In the genomic region with DNA sequence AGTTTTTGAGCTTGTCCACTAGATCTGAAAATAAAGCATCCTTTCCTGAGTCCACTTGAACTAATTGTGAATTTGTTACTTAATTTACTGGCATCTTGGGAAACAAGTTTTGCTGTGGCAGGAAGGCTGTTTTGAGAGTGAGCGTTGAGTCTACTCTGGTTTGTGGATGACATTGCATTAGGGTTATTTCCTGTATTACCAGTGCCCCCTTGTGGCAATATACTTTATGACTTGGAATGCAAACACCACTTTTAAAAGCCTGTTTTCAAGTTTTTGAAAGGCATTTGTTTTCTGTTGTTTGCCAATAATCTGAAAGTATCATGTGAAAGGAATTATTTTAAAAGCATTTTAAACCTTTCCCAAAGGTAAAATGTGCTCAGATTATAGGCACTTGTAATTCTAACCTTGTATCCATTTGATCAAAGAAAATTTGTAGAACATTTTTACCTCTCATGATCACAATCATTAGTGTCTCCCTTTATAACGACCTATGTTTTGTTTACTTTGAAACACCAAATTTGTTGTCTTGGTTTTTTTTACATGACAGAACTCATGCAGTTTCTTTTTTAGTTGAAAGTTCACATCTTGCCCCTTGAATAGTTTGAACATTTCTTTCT, we compare ENCODE assay signal across 8 cellular contexts. TPM values are rescaled to one million over a fixed set of nuclear protein-coding genes. Genes with fewer than 3 reads are reported as not detected.
A peak's percentile ranks its signal among the peaks of the same experiment; 100 is the strongest.
DNase-seq lines count a peak whose midpoint lies in the region; ATAC-seq and TF ChIP-seq lines count a peak whose summit lies in the region.

No MANE protein-coding gene starts in this region.

- peak; percentile 3 for DNase-seq in activated T-cell treated with anti-CD3 and anti-CD28 coated beads for 1 hour (ENCODE audit: low read depth)
- DNase-seq in activated T-cell treated with anti-CD3 and anti-CD28 coated beads, Interleukin-2, amount 50 U/mL, for 24 hours: no peak
- DNase-seq in OCI-LY7 (ENCODE audit: low spot score): peak; percentile 75
- DNase-seq in central memory CD8-positive, alpha-beta T cell (ENCODE audit: low spot score in 2 of 2): peak in 1 of 2 donors; percentile 22
- peak; percentile 74 for DNase-seq in kidney tubule cell (ENCODE audit: low spot score)
- peak; percentile 47 for DNase-seq in testis

- BruUV-seq in OCI-LY7 (replicated peaks; lab: Mats Ljungman, UMichigan): no TSS peak

- H3K9me3 Mint-ChIP-seq in activated T-cell treated with anti-CD3 and anti-CD28 coated beads, Interleukin-2, amount 50 U/mL, for 24 hours: no peaks in the 10 kb centered on the region
- H3K9me3 Mint-ChIP-seq in central memory CD8-positive, alpha-beta T cell: no peaks in the 10 kb centered on the region

- ATAC-seq in GM19467 (IDR thresholded peaks at IDR 0.05; ENCODE audit: unreplicated experiment) (peak; percentile 95), HG03469 (IDR thresholded peaks at IDR 0.05; ENCODE audit: unreplicated experiment) (peak; percentile 77)
- peak; percentile 73 for ATAC-seq in central memory CD8-positive, alpha-beta T cell (replicated peaks; ENCODE audit: extremely low read depth, poor library complexity, severe bottlenecking)

- intact Hi-C loops in OCI-LY7 (cut with micrococcal nuclease; ENCODE audit: unreplicated experiment): loop anchor here (1.0 kb wide), 1 partner anchor 155 kb away; no protein-coding TSS in a partner anchor
- intact Hi-C loops in testis (cut with DNase I; ENCODE audit: low total_unique reads): no loop called here

- H3K27ac ChIP-seq in OCI-LY7 (ENCODE audit: low read depth, low read length, poor library complexity, severe bottlenecking) (no peak overlapping the region), testis (no peak overlapping the region)

- no peak overlapping the region; the same call in 1 of the 2 replicates for H2AFZ ChIP-seq in OCI-LY7 (ENCODE audit: low read length)

- no peaks in the 10 kb centered on the region for H3K4me1 ChIP-seq in OCI-LY7 (ENCODE audit: insufficient read depth, low read length, poor library complexity, severe bottlenecking)
- H3K4me1 ChIP-seq in testis: no peaks in the 10 kb centered on the region

- 18 to 35% methylated on average over 2 of the region's 2 CpGs for WGBS in testis, 2 donors

- peaks cover 2% of the 10 kb centered on the region for H3K4me1 Mint-ChIP-seq in activated T-cell treated with anti-CD3 and anti-CD28 coated beads, Interleukin-2, amount 50 U/mL, for 24 hours (ENCODE audit: low read depth)
- H3K4me1 Mint-ChIP-seq in central memory CD8-positive, alpha-beta T cell: no peaks in the 10 kb centered on the region

- H3K36me3 Mint-ChIP-seq in activated T-cell treated with anti-CD3 and anti-CD28 coated beads, Interleukin-2, amount 50 U/mL, for 24 hours (ENCODE audit: low read depth): no peaks in the 10 kb centered on the region
- H3K36me3 Mint-ChIP-seq in central memory CD8-positive, alpha-beta T cell (ENCODE audit: insufficient read depth): no peaks in the 10 kb centered on the region

- no peak overlapping the region for H3K27ac Mint-ChIP-seq in activated T-cell treated with anti-CD3 and anti-CD28 coated beads, Interleukin-2, amount 50 U/mL, for 24 hours
- no peak overlapping the region for H3K27ac Mint-ChIP-seq in central memory CD8-positive, alpha-beta T cell (ENCODE audit: low read depth)

- H3K27me3 Mint-ChIP-seq in activated T-cell treated with anti-CD3 and anti-CD28 coated beads, Interleukin-2, amount 50 U/mL, for 24 hours: peaks cover 4% of the 10 kb centered on the region
- H3K27me3 Mint-ChIP-seq in central memory CD8-positive, alpha-beta T cell: peaks cover 33% of the 10 kb centered on the region

- no peak for TF ChIP-seq POLR2A in testis (IDR thresholded peaks at IDR 0.05)

- H3K36me3 ChIP-seq in OCI-LY7 (ENCODE audit: insufficient read depth, low read length) (no peaks in the 10 kb centered on the region), testis (ENCODE audit: low read depth, missing control alignments) (no peaks in the 10 kb centered on the region)

- H3K4me2 ChIP-seq in OCI-LY7 (ENCODE audit: low read length): no peak overlapping the region

- H3K9me2 ChIP-seq in OCI-LY7 (ENCODE audit: insufficient read depth, low read length): no peaks in the 10 kb centered on the region

- no peaks in the 10 kb centered on the region for H4K20me1 ChIP-seq in OCI-LY7 (ENCODE audit: insufficient read depth, low read length)

- H3K4me3 ChIP-seq in OCI-LY7 (ENCODE audit: low read depth, low read length, poor library complexity, severe bottlenecking) (no peak overlapping the region), testis (no peak overlapping the region)

- H3K27me3 ChIP-seq in testis: no peaks in the 10 kb centered on the region

- POLR2A ChIA-PET in OCI-LY7 (lab: Charles Lee): interaction anchor here (0.6 to 1.0 kb wide), 4 partner anchors 11 to 1223 kb away, joined by 3 to 5 read pairs (median 4); no protein-coding TSS in a partner anchor

- CTCF ChIA-PET in OCI-LY7 (lab: Charles Lee; ENCODE audit: unreplicated experiment): no interaction called here

- H3K9me3 ChIP-seq in OCI-LY7 (ENCODE audit: low read length): no peaks in the 10 kb centered on the region
- no peaks in the 10 kb centered on the region for H3K9me3 ChIP-seq in testis

- no peak overlapping the region for H3K4me3 Mint-ChIP-seq in activated T-cell treated with anti-CD3 and anti-CD28 coated beads, Interleukin-2, amount 50 U/mL, for 24 hours
- H3K4me3 Mint-ChIP-seq in central memory CD8-positive, alpha-beta T cell: no peak overlapping the region

- TF ChIP-seq CTCF in OCI-LY7 (conservative IDR thresholded peaks at IDR 0.05; ENCODE audit: low read length) (peak; percentile 94), testis (IDR thresholded peaks at IDR 0.05) (peak; percentile 71 to 90 (median 74))

- H3K79me2 ChIP-seq in OCI-LY7 (ENCODE audit: insufficient read depth, low read depth, low read length): no peaks in the 10 kb centered on the region

RNA-seq across cellular contexts. Expression of gene CYP2U1, which starts 18.0 kb away (rescaled TPM):
- 5.6 and 7.4 TPM in 2 replicates for total RNA-seq in OCI-LY7 (2014; rRNA removed; shearing (Covaris generic))
- total RNA-seq in OCI-LY7 (2022) (11.8 and 14.8 TPM in 2 replicates), testis (1 to 10 TPM; 7.7 to 8.5 TPM)
- polyA plus RNA-seq in testis (ENCODE audit: insufficient read depth, low read depth, low replicate concordance): 6.9 TPM
